In the genomic region with DNA sequence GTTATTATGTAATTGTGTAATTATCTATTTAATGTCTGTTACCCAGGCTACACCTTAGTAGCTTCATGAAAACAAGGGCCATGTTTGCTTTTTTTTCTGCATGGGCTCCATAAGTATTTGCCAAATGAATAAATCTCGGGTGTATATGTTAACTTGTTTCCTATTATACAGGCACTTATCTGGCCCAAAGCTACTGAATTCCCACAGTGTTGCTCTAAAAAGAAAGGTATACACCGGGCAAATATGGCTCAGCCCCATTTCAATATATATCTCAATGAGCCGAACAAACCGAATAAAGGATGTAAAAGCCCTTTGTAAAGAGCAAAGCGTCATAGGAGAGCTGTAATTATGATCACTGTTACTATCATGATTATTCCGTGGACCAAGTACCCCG, we compare ENCODE assay signal across 9 cellular contexts. TPM values are rescaled to one million over a fixed set of nuclear protein-coding genes. Genes with fewer than 3 reads are reported as not detected.
A peak's percentile ranks its signal among the peaks of the same experiment; 100 is the strongest.
DNase-seq lines count a peak whose midpoint lies in the region; ATAC-seq and TF ChIP-seq lines count a peak whose summit lies in the region.
"Had no signal": no experiment of that assay in that cellular context is flagged by ENCODE, and none has a peak within 500 bp of the region (broad histone marks: within the 10 kb centered on the region; RNA-seq: fewer than 3 reads in every experiment).

No MANE protein-coding gene starts in this region.

- TF ChIP-seq CTCF in PC-9 (conservative IDR thresholded peaks at IDR 0.05) (no peak), esophagus muscularis mucosa (IDR thresholded peaks at IDR 0.05) (no peak), psoas muscle (IDR thresholded peaks at IDR 0.05) (no peak), GM13976 (IDR thresholded peaks at IDR 0.05; ENCODE audit: borderline replicate concordance, control extremely low read depth, extremely low read depth, insufficient read depth, missing control alignments) (no peak)

- H3K36me3 ChIP-seq in PC-9 (ENCODE audit: low read depth): no peaks in the 10 kb centered on the region
- peaks cover 0 to 6% (median 0%) of the 10 kb centered on the region in 4 donors for H3K36me3 ChIP-seq in esophagus muscularis mucosa
- H3K36me3 ChIP-seq in psoas muscle (ENCODE audit: insufficient read depth in 1 of 2, low read depth in 1 of 2): no peaks in the 10 kb centered on the region

- no peaks in the 10 kb centered on the region for H3K27me3 ChIP-seq in PC-9 (ENCODE audit: insufficient read depth, low read depth)
- H3K27me3 ChIP-seq in esophagus muscularis mucosa: no peaks in the 10 kb centered on the region
- no peaks in the 10 kb centered on the region for H3K27me3 ChIP-seq in psoas muscle (ENCODE audit: insufficient read depth in 3 of 3, low read length in 2 of 3)

- CTCF ChIA-PET in PC-9 (lab: Charles Lee): no interaction called here

- H3K27ac ChIP-seq in PC-9 (no peak overlapping the region), esophagus muscularis mucosa (replicated peaks in 1 of 4) (peak overlapping the region; percentile 85 to 91 (median 89)), psoas muscle (no peak overlapping the region)
- H3K27ac ChIP-seq: 22Rv1 had no signal

- DNase-seq in DMS 273 (lab: John Stamatoyannopoulos, UW; ENCODE audit: unreplicated experiment): peak; percentile 11
- no peak for DNase-seq in DMS 273 treated with DMSO at 0.1 percent for 48 hours (lab: John Stamatoyannopoulos, UW)
- DNase-seq in PC-9: no peak
- DNase-seq in esophagus muscularis mucosa (ENCODE audit: extremely low spot score): no peak
- DNase-seq in psoas muscle: no peak
- no peak for DNase-seq in GM13976 (ENCODE audit: low spot score)
- DNase-seq in EL: no peak

- H3K4me3 ChIP-seq in PC-9 (peak overlapping the region; percentile 72), esophagus muscularis mucosa (peak overlapping the region; percentile 72 to 98 (median 86)), psoas muscle (peak overlapping the region; percentile 97)

- 1% methylated on average over 7 of the region's 7 CpGs for WGBS in esophagus muscularis mucosa
- 4 to 5% (median 5%) methylated on average over 7 of the region's 7 CpGs for WGBS in psoas muscle, 3 donors

- H3F3A ChIP-seq in PC-9 (ENCODE audit: insufficient read depth, low read depth): no peaks in the 10 kb centered on the region

- H3K4me1 ChIP-seq in PC-9 (replicated peaks; ENCODE audit: insufficient read depth) (peaks cover 9% of the 10 kb centered on the region), esophagus muscularis mucosa (peaks cover 13 to 48% (median 45%) of the 10 kb centered on the region in 4 donors), psoas muscle (peaks cover 11% of the 10 kb centered on the region)

- intact Hi-C loops in PC-9 (cut with micrococcal nuclease; ENCODE audit: unreplicated experiment): no loop called here
- intact Hi-C loops in esophagus muscularis mucosa (cut with DNase I): no loop called here
- intact Hi-C loops in psoas muscle (cut with DNase I): no loop called here

- H3K9me3 ChIP-seq in PC-9 (ENCODE audit: insufficient read depth, low read depth) (no peaks in the 10 kb centered on the region), esophagus muscularis mucosa (no peaks in the 10 kb centered on the region), psoas muscle (no peaks in the 10 kb centered on the region)

- H3K79me2 ChIP-seq in PC-9 (ENCODE audit: low read depth): no peaks in the 10 kb centered on the region

- H3K4me2 ChIP-seq in PC-9: peak overlapping the region; percentile 92

- H4K20me1 ChIP-seq in PC-9 (ENCODE audit: insufficient read depth): no peaks in the 10 kb centered on the region

- no TSS peak for BruUV-seq in PC-9 (replicated peaks; lab: Mats Ljungman, UMichigan)

- TF ChIP-seq POLR2A in esophagus muscularis mucosa (IDR thresholded peaks at IDR 0.05; ENCODE audit: low read depth): no peak

- peak overlapping the region; percentile 78 for H2AFZ ChIP-seq in PC-9

- POLR2A ChIA-PET in PC-9 (lab: Charles Lee; ENCODE audit: unreplicated experiment): interaction anchor here (0.5 to 0.6 kb wide), 2 partner anchors 14 to 168 kb away, joined by 3 to 5 read pairs; no protein-coding TSS in a partner anchor

- in situ Hi-C loops in GM13976 (cut with MboI; ENCODE audit: low sequenced_read_pairs, unreplicated experiment): no loop called here

- H3K9me2 ChIP-seq in PC-9 (ENCODE audit: insufficient read depth): no peaks in the 10 kb centered on the region

- no peak for ATAC-seq in psoas muscle
- no peak for ATAC-seq in HG02798 (IDR thresholded peaks at IDR 0.05; ENCODE audit: poor library complexity, unreplicated experiment)

- no peak for TF ChIP-seq EP300 in esophagus muscularis mucosa (IDR thresholded peaks at IDR 0.05)

RNA-seq across cellular contexts. Expression of a gene that starts 0.8 kb away (rescaled TPM):
- total RNA-seq in PC-9 (2021) (7.9 and 11.0 TPM in 2 replicates), esophagus muscularis mucosa (10 to 100 TPM; 37.8 to 59.3 (median 42.8) TPM), psoas muscle (10 to 100 TPM in 1 of 4 donors, 1 to 10 TPM in 3; 5.7 to 10.7 (median 6.6) TPM)
- polyA plus RNA-seq in psoas muscle: 1 to 10 TPM; 3.9 to 8.5 (median 4.5) TPM

Comparison
In these comparisons a context has a peak if more than half of its experiments do, and no peak if none do; other contexts are left out.
1. H3K27ac ChIP-seq: peak in esophagus muscularis mucosa (4 of 4); none in PC-9 (single experiment) and psoas muscle (single experiment).
2. Peak in every context shown above with its lines, with median percentiles within 50 percentile points of each other: H3K4me3 ChIP-seq.